21 cellular contexts compared by ENCODE assay signal in genomic region chr4:40595981-40596380, GRCh38. TPM values are rescaled to one million over a fixed set of nuclear protein-coding genes. Genes with fewer than 3 reads are reported as not detected.
DNase-seq lines count a peak whose midpoint lies in the region; ATAC-seq and TF ChIP-seq lines count a peak whose summit lies in the region.
"Had no signal": no experiment of that assay in that cellular context is flagged by ENCODE, and none has a peak within 500 bp of the region (broad histone marks: within the 10 kb centered on the region; RNA-seq: fewer than 3 reads in every experiment).

No MANE protein-coding gene starts in this region.

- peaks cover 51% of the 10 kb centered on the region for H3K36me3 Mint-ChIP-seq in GM23338 (ENCODE audit: low read depth)
- H3K36me3 Mint-ChIP-seq in endothelial cell (ENCODE audit: low read depth, unreplicated experiment): no peaks in the 10 kb centered on the region
- no peaks in the 10 kb centered on the region for H3K36me3 Mint-ChIP-seq in natural killer cell treated with Interleukin-12 subunit alpha and Interleukin-12 subunit beta and Interleukin-15 and Interleukin-18, amount 100 ng/mL, for 72 hours

- ATAC-seq in GM23338: no peak
- no peak for ATAC-seq in sciatic nerve
- no peak for ATAC-seq in natural killer cell treated with Interleukin-12 subunit alpha and Interleukin-12 subunit beta and Interleukin-15 and Interleukin-18, amount 100 ng/mL, for 72 hours
- no peak for ATAC-seq in HG03108 (IDR thresholded peaks at IDR 0.05; ENCODE audit: unreplicated experiment)
- ATAC-seq: PC-3, SK-N-SH treated with all-trans-retinoic acid at 6 μM for 48 hours had no signal

- no peaks in the 10 kb centered on the region for H3K9me2 ChIP-seq in GM23338 (ENCODE audit: insufficient read depth)

- no peaks in the 10 kb centered on the region for H3K4me1 ChIP-seq in GM23338 (ENCODE audit: insufficient read depth)
- H3K4me1 ChIP-seq: BE2C, SJCRH30 had no signal

- H3K4me2 ChIP-seq in GM23338: no peak overlapping the region

- TF ChIP-seq CTCF in GM23338 (conservative IDR thresholded peaks at IDR 0.05; ENCODE audit: low read depth in 2 of 2): no peak
- no peak for TF ChIP-seq CTCF in WERI-Rb-1 (IDR thresholded peaks at IDR 0.05; ENCODE audit: low read depth, low read length)
- TF ChIP-seq CTCF in endothelial cell (IDR thresholded peaks at IDR 0.05; ENCODE audit: unreplicated experiment): no peak

- H3K4me3 Mint-ChIP-seq in GM23338: no peak overlapping the region
- no peak overlapping the region for H3K4me3 Mint-ChIP-seq in endothelial cell (ENCODE audit: unreplicated experiment)
- H3K4me3 Mint-ChIP-seq in natural killer cell treated with Interleukin-12 subunit alpha and Interleukin-12 subunit beta and Interleukin-15 and Interleukin-18, amount 100 ng/mL, for 72 hours: no peak overlapping the region
- H3K4me3 Mint-ChIP-seq: IgD-negative memory B cell had no signal

- DNase-seq in GM23338 (ENCODE audit: low spot score): no peak
- DNase-seq in WERI-Rb-1: no peak
- DNase-seq in endothelial cell (ENCODE audit: low spot score): no peak
- DNase-seq in sciatic nerve (ENCODE audit: low spot score): peak; percentile 1
- DNase-seq in NCI-H2081 (lab: John Stamatoyannopoulos, UW): no peak
- DNase-seq in natural killer cell treated with Interleukin-12 subunit alpha and Interleukin-12 subunit beta and Interleukin-15 and Interleukin-18, amount 100 ng/mL, for 72 hours (ENCODE audit: low spot score): no peak
- DNase-seq in activated gamma-delta T cell treated with Interleukin-2 at 50 U/mL for 16 hours: no peak
- DNase-seq: BE2C, GOT3, HCEC 1CT, NCI-H1092, NCI-H1436, NCI-H187, NCI-H2171 treated with DMSO at 0.1 percent for 48 hours, NCI-H345, NCI-H510A treated with DMSO at 0.1 percent for 48 hours, PC-3, SJCRH30 had no signal

- H3K4me1 Mint-ChIP-seq in GM23338 (peaks cover 3% of the 10 kb centered on the region; the same call in 1 of the 3 replicates), endothelial cell (ENCODE audit: unreplicated experiment) (peaks cover 14% of the 10 kb centered on the region)
- no peaks in the 10 kb centered on the region for H3K4me1 Mint-ChIP-seq in natural killer cell treated with Interleukin-12 subunit alpha and Interleukin-12 subunit beta and Interleukin-15 and Interleukin-18, amount 100 ng/mL, for 72 hours (ENCODE audit: low read depth in 2 of 2)

- peaks cover 79% of the 10 kb centered on the region for H3K79me2 ChIP-seq in GM23338 (replicated peaks; ENCODE audit: insufficient read depth)

- H3K9me3 Mint-ChIP-seq in GM23338: no peaks in the 10 kb centered on the region
- H3K9me3 Mint-ChIP-seq in endothelial cell (ENCODE audit: unreplicated experiment): no peaks in the 10 kb centered on the region
- no peaks in the 10 kb centered on the region for H3K9me3 Mint-ChIP-seq in natural killer cell treated with Interleukin-12 subunit alpha and Interleukin-12 subunit beta and Interleukin-15 and Interleukin-18, amount 100 ng/mL, for 72 hours

- H3K9me3 ChIP-seq in WERI-Rb-1 (ENCODE audit: severe bottlenecking): no peaks in the 10 kb centered on the region
- H3K9me3 ChIP-seq: BE2C, SJCRH30 had no signal

- H3K36me3 ChIP-seq in GM23338 (ENCODE audit: insufficient read depth) (peaks cover 17% of the 10 kb centered on the region), WERI-Rb-1 (no peaks in the 10 kb centered on the region)
- H3K36me3 ChIP-seq: BE2C, SJCRH30 had no signal

- H3K27ac ChIP-seq in GM23338 (ENCODE audit: low read depth) (peak overlapping the region; percentile 78; the same call in 1 of the 2 replicates), WERI-Rb-1 (peak overlapping the region; percentile 75)
- H3K27ac ChIP-seq: SJCRH30 had no signal

- H3K4me3 ChIP-seq in GM23338 (no peak overlapping the region), WERI-Rb-1 (ENCODE audit: low read depth, low read length) (no peak overlapping the region)
- H3K4me3 ChIP-seq: SJCRH30 had no signal

- intact Hi-C loops in sciatic nerve (cut with DNase I): no loop called here

- H4K20me1 ChIP-seq in GM23338 (replicated peaks; ENCODE audit: insufficient read depth): peaks cover 8% of the 10 kb centered on the region

- H3K27me3 ChIP-seq in GM23338 (ENCODE audit: insufficient read depth) (no peaks in the 10 kb centered on the region), WERI-Rb-1 (ENCODE audit: insufficient read depth, low read depth, severe bottlenecking) (no peaks in the 10 kb centered on the region)
- H3K27me3 ChIP-seq: BE2C had no signal

- H2AFZ ChIP-seq in GM23338: no peak overlapping the region

- H3K27ac Mint-ChIP-seq in GM23338: no peak overlapping the region
- H3K27ac Mint-ChIP-seq in endothelial cell (ENCODE audit: unreplicated experiment): peak overlapping the region; percentile 76
- H3K27ac Mint-ChIP-seq in natural killer cell treated with Interleukin-12 subunit alpha and Interleukin-12 subunit beta and Interleukin-15 and Interleukin-18, amount 100 ng/mL, for 72 hours: no peak overlapping the region
- H3K27ac Mint-ChIP-seq: IgD-negative memory B cell had no signal

- H3K27me3 Mint-ChIP-seq in GM23338 (ENCODE audit: insufficient read depth, low read depth, poor library complexity) (peaks cover 2% of the 10 kb centered on the region), endothelial cell (ENCODE audit: unreplicated experiment) (no peaks in the 10 kb centered on the region)
- H3K27me3 Mint-ChIP-seq in natural killer cell treated with Interleukin-12 subunit alpha and Interleukin-12 subunit beta and Interleukin-15 and Interleukin-18, amount 100 ng/mL, for 72 hours: peaks cover 3 to 10% of the 10 kb centered on the region in 2 donors
- H3K27me3 Mint-ChIP-seq: IgD-negative memory B cell had no signal

- H3F3A ChIP-seq in GM23338 (replicated peaks; ENCODE audit: low read depth): 0 out of 2 replicates have a peak, but pooled peaks cover 1% of the 10 kb centered on the region

TF ChIP-seq in GM23338, 12 proteins besides CTCF, POLR2A, EP300 and RAD21 (continues in another document):
- TF ChIP-seq ETS1 (IDR thresholded peaks at IDR 0.05) (no peak), CREB1 (CRISPR knock-in tag; IDR thresholded peaks at IDR 0.05; ENCODE audit: low read depth) (no peak), ZNF331 (CRISPR knock-in tag; IDR thresholded peaks at IDR 0.05; ENCODE audit: low read depth) (no peak)

RNA-seq across cellular contexts. Expression of gene RBM47, which starts 33.7 kb away (rescaled TPM):
- total RNA-seq in GM23338 (2014; rRNA removed; shearing (Covaris generic)): 125 and 139 TPM in 2 replicates
- polyA plus RNA-seq in GM23338 (2016; fragmentation: Nextera tagmentation; extraction: Ambion mirVana): 31.8 and 35.6 TPM in 2 replicates
- total RNA-seq in endothelial cell (ENCODE audit: unreplicated experiment): 4.6 TPM
- 21.0 TPM for total RNA-seq in sciatic nerve
- 10 to 100 TPM in 1 of 2 donors, 1 to 10 TPM in 1; 8.5 to 15.4 TPM for total RNA-seq in natural killer cell treated with Interleukin-12 subunit alpha and Interleukin-12 subunit beta and Interleukin-15 and Interleukin-18, amount 100 ng/mL, for 72 hours
- total RNA-seq: SJCRH30 had no signal
